21 cellular contexts compared by ENCODE assay signal in genomic region chr6:111898452-111898851, GRCh38. TPM values are rescaled to one million over a fixed set of nuclear protein-coding genes. Genes with fewer than 3 reads are reported as not detected.
DNase-seq lines count a peak whose midpoint lies in the region; ATAC-seq lines count a peak whose summit lies in the region.
"Had no signal": no experiment of that assay in that cellular context is flagged by ENCODE, and none has a peak within 500 bp of the region (broad histone marks: within the 10 kb centered on the region; RNA-seq: fewer than 3 reads in every experiment).

No MANE protein-coding gene starts in this region.

- H3K4me1 ChIP-seq in HUES48 (ENCODE audit: control insufficient read depth, insufficient read depth, low read length) (no peaks in the 10 kb centered on the region), SJCRH30 (peaks cover 21% of the 10 kb centered on the region; the same call in 1 of the 2 replicates)

- H3K36me3 ChIP-seq in HUES48 (ENCODE audit: control insufficient read depth, insufficient read depth, low read length) (no peaks in the 10 kb centered on the region), SJCRH30 (no peaks in the 10 kb centered on the region)
- H3K36me3 ChIP-seq: MG63, SJSA1 had no signal

- H3K9me3 ChIP-seq in HUES48 (ENCODE audit: control insufficient read depth, insufficient read depth, low read length), result no peaks in the 10 kb centered on the region
- no peaks in the 10 kb centered on the region for H3K9me3 ChIP-seq in SJCRH30 (replicated peaks)
- H3K9me3 ChIP-seq: MG63, SJSA1 had no signal

- H3K27ac ChIP-seq in HUES48 (ENCODE audit: low read depth, low read length) (peak overlapping the region; percentile 37), SJCRH30 (no peak overlapping the region)
- H3K27ac ChIP-seq: C4-2B, GM23248, SJSA1 had no signal

- no peak overlapping the region for H3K9ac ChIP-seq in HUES48 (ENCODE audit: low read depth, low read length)
- H3K9ac ChIP-seq: GM23248 had no signal

- ATAC-seq in HG03457 (IDR thresholded peaks at IDR 0.05; ENCODE audit: unreplicated experiment), result no peak
- ATAC-seq in HG03520 (IDR thresholded peaks at IDR 0.05; ENCODE audit: unreplicated experiment), result no peak
- ATAC-seq: GM12878, Panc1 had no signal

- H3K27me3 ChIP-seq in HUES48 (ENCODE audit: control insufficient read depth, insufficient read depth, low read length) (no peaks in the 10 kb centered on the region), SJCRH30 (no peaks in the 10 kb centered on the region)
- H3K27me3 ChIP-seq: MG63, SJSA1 had no signal

- H3K4me3 ChIP-seq in HUES48 (ENCODE audit: low read depth, low read length) (no peak overlapping the region), SJCRH30 (no peak overlapping the region)
- H3K4me3 ChIP-seq: GM12878, GM23248, MG63, SJSA1 had no signal

- DNase-seq in ELF-1 (ENCODE audit: low read depth, low spot score), result peak; percentile 53
- peak; percentile 79 to 82 for DNase-seq in SJCRH30
- peak; percentile 57 for DNase-seq in left kidney (ENCODE audit: low read depth, low spot score)
- DNase-seq in SIG-M5 (lab: John Stamatoyannopoulos, UW), result no peak
- DNase-seq: Calu3; CD8-positive, alpha-beta memory T cell; DMS79; GM23248; HCEC 1CT; Kasumi-1; MG63; NCI-H1417; NCI-H1694 treated with DMSO at 0.1 percent for 48 hours; NCI-H748 treated with DMSO at 0.1 percent for 48 hours had no signal

RNA-seq across cellular contexts. Expression of gene FYN, which starts 25.2 kb away (rescaled TPM):
- total RNA-seq in SJCRH30 (2014; rRNA removed; shearing (Covaris generic)), result 57.1 and 67.1 TPM in 2 replicates
